9 cellular contexts compared by ENCODE assay signal in the genomic region with DNA sequence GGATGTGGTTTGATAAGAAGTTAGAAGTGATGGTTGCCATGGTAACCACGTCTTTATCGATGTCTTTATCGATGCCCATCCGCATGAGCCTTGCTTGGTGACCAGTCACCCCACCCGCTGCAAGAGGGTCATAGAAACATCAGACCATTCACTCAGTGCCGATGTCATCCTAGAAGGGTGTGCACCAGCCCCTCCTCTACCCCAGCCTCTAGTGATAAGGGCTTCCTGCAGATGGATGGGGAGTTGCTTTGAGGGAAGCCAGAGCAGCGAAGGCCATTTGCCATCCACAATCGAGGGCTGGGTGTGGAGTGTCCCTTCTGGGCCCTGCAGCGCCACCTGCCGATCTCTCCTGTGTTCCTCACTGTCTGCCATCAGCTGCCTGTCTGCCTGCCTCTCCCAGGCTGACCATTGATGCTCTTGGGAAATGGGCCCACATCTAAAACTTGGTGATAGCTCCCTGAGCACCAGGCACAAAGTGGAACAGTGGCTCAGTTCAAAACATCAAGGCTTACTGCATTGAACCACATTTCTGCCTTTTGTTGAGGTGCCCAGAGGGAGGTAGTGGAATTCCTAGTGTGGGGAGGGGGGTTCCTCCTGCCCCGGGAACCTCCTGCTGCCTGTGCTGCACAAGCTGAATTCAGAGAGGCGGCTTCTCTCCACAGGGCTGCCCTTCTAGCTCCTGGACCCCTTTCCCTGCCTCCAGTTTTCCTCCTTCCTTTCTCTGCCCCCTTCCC. TPM values are rescaled to one million over a fixed set of nuclear protein-coding genes. Genes with fewer than 3 reads are reported as not detected.
DNase-seq lines count a peak whose midpoint lies in the region; ATAC-seq and TF ChIP-seq lines count a peak whose summit lies in the region.
"Had no signal": no experiment of that assay in that cellular context is flagged by ENCODE, and none has a peak within 500 bp of the region (broad histone marks: within the 10 kb centered on the region; RNA-seq: fewer than 3 reads in every experiment).

No MANE protein-coding gene starts in this region.

- TF ChIP-seq CTCF in Calu3 (IDR thresholded peaks at IDR 0.05; ENCODE audit: unreplicated experiment): peak; percentile 79
- peak; percentile 73 for TF ChIP-seq CTCF in GM20000 (IDR thresholded peaks at IDR 0.05; ENCODE audit: extremely low read depth, missing control alignments)
- peak; percentile 75 for TF ChIP-seq CTCF in type B pancreatic cell (conservative IDR thresholded peaks at IDR 0.05)

- H3K27me3 Mint-ChIP-seq in Calu3 (ENCODE audit: unreplicated experiment) (no peaks in the 10 kb centered on the region), type B pancreatic cell (peaks cover 40% of the 10 kb centered on the region)
- H3K27me3 Mint-ChIP-seq in activated naive CD8-positive, alpha-beta T cell treated with anti-CD3 and anti-CD28 coated beads for 36 hours: peaks cover 10% of the 10 kb centered on the region
- no peaks in the 10 kb centered on the region for H3K27me3 Mint-ChIP-seq in activated T-helper 1 cell treated with anti-CD3 and anti-CD28 coated beads, Interleukin-12 subunit alpha, Interleukin-12 subunit beta, Interleukin-2, Interleukin-4 antibody, amounts not matched to agents 30 ng/mL and 10 ng/mL and 1 ng/mL, durations not matched to agents 14 hours and 24 hours and 36 hours (ENCODE audit: insufficient read depth)

- peak; percentile 83 for DNase-seq in Calu3
- peak; percentile 65 for DNase-seq in GM20000 (ENCODE audit: low spot score)
- DNase-seq in NCI-H526 (lab: John Stamatoyannopoulos, UW): peak; percentile 40 to 71
- peak; percentile 46 for DNase-seq in activated naive CD8-positive, alpha-beta T cell treated with anti-CD3 and anti-CD28 coated beads for 36 hours
- peak; percentile 53 for DNase-seq in kidney tubule cell (ENCODE audit: low spot score)
- no peak for DNase-seq in type B pancreatic cell (ENCODE audit: extremely low spot score, unreplicated experiment)
- no peak for DNase-seq in activated T-helper 1 cell treated with anti-CD3 and anti-CD28 coated beads, Interleukin-12 subunit alpha, Interleukin-12 subunit beta, Interleukin-2, Interleukin-4 antibody, amounts not matched to agents 30 ng/mL and 10 ng/mL and 1 ng/mL, durations not matched to agents 14 hours and 24 hours and 36 hours (ENCODE audit: low spot score)

- intact Hi-C loops in Calu3 (cut with micrococcal nuclease; ENCODE audit: unreplicated experiment): no loop called here
- intact Hi-C loops in activated T-helper 1 cell treated with anti-CD3 and anti-CD28 coated beads, Interleukin-12 subunit alpha, Interleukin-12 subunit beta, Interleukin-2, Interleukin-4 antibody, amounts not matched to agents 30 ng/mL and 10 ng/mL and 1 ng/mL, durations not matched to agents 14 hours and 24 hours and 36 hours (cut with micrococcal nuclease): no loop called here

- no peak overlapping the region for H3K4me3 Mint-ChIP-seq in Calu3 (ENCODE audit: low read depth, unreplicated experiment)
- H3K4me3 Mint-ChIP-seq in activated naive CD8-positive, alpha-beta T cell treated with anti-CD3 and anti-CD28 coated beads for 36 hours: no peak overlapping the region
- no peak overlapping the region for H3K4me3 Mint-ChIP-seq in type B pancreatic cell
- H3K4me3 Mint-ChIP-seq in activated T-helper 1 cell treated with anti-CD3 and anti-CD28 coated beads, Interleukin-12 subunit alpha, Interleukin-12 subunit beta, Interleukin-2, Interleukin-4 antibody, amounts not matched to agents 30 ng/mL and 10 ng/mL and 1 ng/mL, durations not matched to agents 14 hours and 24 hours and 36 hours: no peak overlapping the region
- H3K4me3 Mint-ChIP-seq: T-cell had no signal

- H3K36me3 Mint-ChIP-seq in Calu3 (ENCODE audit: insufficient read depth, unreplicated experiment): no peaks in the 10 kb centered on the region
- H3K36me3 Mint-ChIP-seq in activated naive CD8-positive, alpha-beta T cell treated with anti-CD3 and anti-CD28 coated beads for 36 hours: no peaks in the 10 kb centered on the region
- H3K36me3 Mint-ChIP-seq in type B pancreatic cell: no peaks in the 10 kb centered on the region
- H3K36me3 Mint-ChIP-seq in activated T-helper 1 cell treated with anti-CD3 and anti-CD28 coated beads, Interleukin-12 subunit alpha, Interleukin-12 subunit beta, Interleukin-2, Interleukin-4 antibody, amounts not matched to agents 30 ng/mL and 10 ng/mL and 1 ng/mL, durations not matched to agents 14 hours and 24 hours and 36 hours (ENCODE audit: low read depth): no peaks in the 10 kb centered on the region
- H3K36me3 Mint-ChIP-seq: T-cell had no signal

- H3K27ac Mint-ChIP-seq in Calu3 (ENCODE audit: unreplicated experiment) (peak overlapping the region; percentile 22), type B pancreatic cell (no peak overlapping the region)
- H3K27ac Mint-ChIP-seq in activated naive CD8-positive, alpha-beta T cell treated with anti-CD3 and anti-CD28 coated beads for 36 hours: no peak overlapping the region
- H3K27ac Mint-ChIP-seq in activated T-helper 1 cell treated with anti-CD3 and anti-CD28 coated beads, Interleukin-12 subunit alpha, Interleukin-12 subunit beta, Interleukin-2, Interleukin-4 antibody, amounts not matched to agents 30 ng/mL and 10 ng/mL and 1 ng/mL, durations not matched to agents 14 hours and 24 hours and 36 hours: no peak overlapping the region
- H3K27ac Mint-ChIP-seq: T-cell had no signal

- H3K4me1 Mint-ChIP-seq in Calu3 (ENCODE audit: low read depth, unreplicated experiment): no peaks in the 10 kb centered on the region
- H3K4me1 Mint-ChIP-seq in activated naive CD8-positive, alpha-beta T cell treated with anti-CD3 and anti-CD28 coated beads for 36 hours: peaks cover 5% of the 10 kb centered on the region
- no peaks in the 10 kb centered on the region for H3K4me1 Mint-ChIP-seq in type B pancreatic cell (ENCODE audit: unreplicated experiment)
- H3K4me1 Mint-ChIP-seq in activated T-helper 1 cell treated with anti-CD3 and anti-CD28 coated beads, Interleukin-12 subunit alpha, Interleukin-12 subunit beta, Interleukin-2, Interleukin-4 antibody, amounts not matched to agents 30 ng/mL and 10 ng/mL and 1 ng/mL, durations not matched to agents 14 hours and 24 hours and 36 hours (ENCODE audit: low read depth): peaks cover 12% of the 10 kb centered on the region
- H3K4me1 Mint-ChIP-seq: T-cell had no signal

- no peak for ATAC-seq in HG02588 (IDR thresholded peaks at IDR 0.05; ENCODE audit: unreplicated experiment)

- H3K9me3 Mint-ChIP-seq in Calu3 (ENCODE audit: low read depth, unreplicated experiment) (no peaks in the 10 kb centered on the region), type B pancreatic cell (no peaks in the 10 kb centered on the region)
- no peaks in the 10 kb centered on the region for H3K9me3 Mint-ChIP-seq in activated naive CD8-positive, alpha-beta T cell treated with anti-CD3 and anti-CD28 coated beads for 36 hours
- H3K9me3 Mint-ChIP-seq in activated T-helper 1 cell treated with anti-CD3 and anti-CD28 coated beads, Interleukin-12 subunit alpha, Interleukin-12 subunit beta, Interleukin-2, Interleukin-4 antibody, amounts not matched to agents 30 ng/mL and 10 ng/mL and 1 ng/mL, durations not matched to agents 14 hours and 24 hours and 36 hours: no peaks in the 10 kb centered on the region
- H3K9me3 Mint-ChIP-seq: T-cell had no signal

- BruUV-seq in Calu3 (replicated peaks; lab: Mats Ljungman, UMichigan): no TSS peak

- CTCF ChIA-PET in Calu3 (lab: Charles Lee): interaction anchor here (1.0 kb wide), 1 partner anchor 132 kb away, joined by 3 read pairs; no protein-coding TSS in a partner anchor

RNA-seq across cellular contexts. Expression of gene CALB2, which starts 8.9 kb away (rescaled TPM):
- total RNA-seq in Calu3 (2022) (16.6 and 35.1 TPM in 2 replicates), type B pancreatic cell (ENCODE audit: low replicate concordance) (23.6 and 28.9 TPM in 2 replicates)
- total RNA-seq in activated naive CD8-positive, alpha-beta T cell treated with anti-CD3 and anti-CD28 coated beads for 36 hours: not detected
- not detected in 2 replicates for total RNA-seq in activated T-helper 1 cell treated with anti-CD3 and anti-CD28 coated beads, Interleukin-12 subunit alpha, Interleukin-12 subunit beta, Interleukin-2, Interleukin-4 antibody, amounts not matched to agents 30 ng/mL and 10 ng/mL and 1 ng/mL, durations not matched to agents 14 hours and 24 hours and 36 hours
- total RNA-seq: T-cell had no signal

Comparison
In these comparisons a context has a peak if more than half of its experiments do, and no peak if none do; other contexts are left out.
1. DNase-seq: peak in Calu3 (single experiment), GM20000 (single experiment), NCI-H526 (2 of 2), activated naive CD8-positive, alpha-beta T cell treated with anti-CD3 and anti-CD28 coated beads for 36 hours (single experiment) and kidney tubule cell (single experiment); none in type B pancreatic cell (single experiment) and activated T-helper 1 cell treated with anti-CD3 and anti-CD28 coated beads, Interleukin-12 subunit alpha, Interleukin-12 subunit beta, Interleukin-2, Interleukin-4 antibody, amounts not matched to agents 30 ng/mL and 10 ng/mL and 1 ng/mL, durations not matched to agents 14 hours and 24 hours and 36 hours (single experiment).
2. RNA of gene CALB2, which starts 8.9 kb away (total RNA-seq): 16.6 to 35.1 TPM in Calu3 and 23.6 to 28.9 TPM in type B pancreatic cell; not detected in activated naive CD8-positive, alpha-beta T cell treated with anti-CD3 and anti-CD28 coated beads for 36 hours and not detected in activated T-helper 1 cell treated with anti-CD3 and anti-CD28 coated beads, Interleukin-12 subunit alpha, Interleukin-12 subunit beta, Interleukin-2, Interleukin-4 antibody, amounts not matched to agents 30 ng/mL and 10 ng/mL and 1 ng/mL, durations not matched to agents 14 hours and 24 hours and 36 hours; every median in the first group is over 10 times any median in the second.
3. Peak in every context shown above with its lines, with median percentiles within 50 percentile points of each other: CTCF ChIP-seq.